21 cellular contexts compared by ENCODE assay signal in the genomic region with DNA sequence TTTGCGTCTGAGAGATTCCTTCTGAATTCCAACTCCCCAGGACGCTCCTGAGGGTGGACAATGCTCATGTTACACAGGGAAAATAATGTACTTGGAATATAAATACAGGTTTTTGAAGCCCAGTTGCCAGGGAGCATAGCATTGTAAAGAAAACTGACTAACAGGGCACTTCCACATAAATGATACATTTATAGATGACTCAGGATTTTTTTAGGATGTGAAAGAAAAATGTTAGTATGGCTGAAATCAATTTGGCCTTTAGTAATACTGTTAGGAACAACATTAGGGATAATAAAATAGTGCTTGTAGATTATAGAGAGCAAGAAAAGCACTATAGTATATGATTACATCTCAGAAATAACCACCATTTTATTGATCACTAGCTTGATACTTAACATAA.
"Had no signal": no experiment of that assay in that cellular context is flagged by ENCODE, and none has a peak within 500 bp of the region (broad histone marks: within the 10 kb centered on the region; RNA-seq: fewer than 3 reads in every experiment).

No MANE protein-coding gene starts in this region.

- H3K9me3 ChIP-seq: SK-N-SH had no signal

- H3K4me2 ChIP-seq: SK-N-SH had no signal

- ATAC-seq: T-cell had no signal

- H3K27ac ChIP-seq: RWPE1 had no signal

- H3K4me3 Mint-ChIP-seq: T-cell had no signal

- H3K9ac ChIP-seq: SK-N-SH had no signal

- H3K4me3 ChIP-seq: MG63 had no signal

- H3K27me3 ChIP-seq: MG63 had no signal

- DNase-seq: Karpas-422, KG1, MG63, NCI-H1092, NCI-H1105 treated with DMSO at 0.1 percent for 48 hours, NCI-H1436, NCI-H187, NCI-H2029, NCI-H2081 treated with DMSO at 0.1 percent for 48 hours, NCI-H2171, NCI-H226, NCI-H446, NCI-H510A, NCI-H524 treated with DMSO at 0.1 percent for 48 hours, NCI-H69, NCI-H774, SHP77, SK-N-SH, SW 1271, T-cell had no signal

- H3K27me3 Mint-ChIP-seq: T-cell had no signal
